Comparison of ENCODE assay signal across 11 cellular contexts in genomic region chr6:11111769-11112437, GRCh38. TPM values are rescaled to one million over a fixed set of nuclear protein-coding genes. Genes with fewer than 3 reads are reported as not detected.
DNase-seq lines count a peak whose midpoint lies in the region; ATAC-seq and TF ChIP-seq lines count a peak whose summit lies in the region.
"Had no signal": no experiment of that assay in that cellular context is flagged by ENCODE, and none has a peak within 500 bp of the region (broad histone marks: within the 10 kb centered on the region; RNA-seq: fewer than 3 reads in every experiment).

No MANE protein-coding gene starts in this region.

- POLR2A ChIA-PET in CD8-positive, alpha-beta T cell (lab: Charles Lee) = interaction anchor here (0.6 to 1.0 kb wide), 3 partner anchors 11 to 438 kb away, joined by 4 to 5 read pairs (median 4); no protein-coding TSS in a partner anchor

- TF ChIP-seq POLR2A in esophagus squamous epithelium (IDR thresholded peaks at IDR 0.05) = no peak

- WGBS in esophagus squamous epithelium, 2 donors = 66 to 72% methylated on average over 9 of the region's 9 CpGs

- H3K36me3 ChIP-seq in CD8-positive, alpha-beta T cell (ENCODE audit: insufficient read depth, low read length) = no peaks in the 10 kb centered on the region
- H3K36me3 ChIP-seq in esophagus squamous epithelium = no peaks in the 10 kb centered on the region
- H3K36me3 ChIP-seq: ascending aorta had no signal

- H3K27me3 Mint-ChIP-seq in CD8-positive, alpha-beta T cell (ENCODE audit: low read depth) = no peaks in the 10 kb centered on the region
- no peaks in the 10 kb centered on the region for H3K27me3 Mint-ChIP-seq in activated T-helper 17 cell treated with anti-CD3 and anti-CD28 coated beads, Interleukin-2, amount 50 U/mL, for 72 hours

- peaks cover 9% of the 10 kb centered on the region for H3K4me1 ChIP-seq in CD8-positive, alpha-beta T cell (ENCODE audit: insufficient read depth, low read length)
- H3K4me1 ChIP-seq in esophagus squamous epithelium = peaks cover 0 to 29% (median 0%) of the 10 kb centered on the region in 3 donors

- H3K27ac Mint-ChIP-seq in CD8-positive, alpha-beta T cell = peak overlapping the region; percentile 47
- H3K27ac Mint-ChIP-seq in activated T-helper 17 cell treated with anti-CD3 and anti-CD28 coated beads, Interleukin-2, amount 50 U/mL, for 72 hours = no peak overlapping the region

- H3K4me3 Mint-ChIP-seq in CD8-positive, alpha-beta T cell = peak overlapping the region; percentile 80
- H3K4me3 Mint-ChIP-seq in activated T-helper 17 cell treated with anti-CD3 and anti-CD28 coated beads, Interleukin-2, amount 50 U/mL, for 72 hours = peak overlapping the region; percentile 21

- no peak for ATAC-seq in CD8-positive, alpha-beta T cell
- ATAC-seq in activated T-helper 17 cell treated with anti-CD3 and anti-CD28 coated beads, Interleukin-2, amount 50 U/mL, for 72 hours (replicated peaks) = no peak
- no peak for ATAC-seq in GM18520 (IDR thresholded peaks at IDR 0.05; ENCODE audit: unreplicated experiment)
- no peak for ATAC-seq in GM21447 (IDR thresholded peaks at IDR 0.05; ENCODE audit: unreplicated experiment)
- no peak for ATAC-seq in GM18870 (IDR thresholded peaks at IDR 0.05; ENCODE audit: unreplicated experiment)

- no peaks in the 10 kb centered on the region for H3K9me3 Mint-ChIP-seq in CD8-positive, alpha-beta T cell
- H3K9me3 Mint-ChIP-seq in activated T-helper 17 cell treated with anti-CD3 and anti-CD28 coated beads, Interleukin-2, amount 50 U/mL, for 72 hours = no peaks in the 10 kb centered on the region

- intact Hi-C loops in CD8-positive, alpha-beta T cell (cut with DNase I, micrococcal nuclease) = no loop called here
- intact Hi-C loops in esophagus squamous epithelium (cut with DNase I) = no loop called here

- H3K4me1 Mint-ChIP-seq in CD8-positive, alpha-beta T cell (ENCODE audit: low read depth) = peaks cover 40% of the 10 kb centered on the region
- H3K4me1 Mint-ChIP-seq in activated T-helper 17 cell treated with anti-CD3 and anti-CD28 coated beads, Interleukin-2, amount 50 U/mL, for 72 hours = peaks cover 16% of the 10 kb centered on the region

- no peaks in the 10 kb centered on the region for H3K27me3 ChIP-seq in CD8-positive, alpha-beta T cell (ENCODE audit: insufficient read depth, low read length)
- no peaks in the 10 kb centered on the region for H3K27me3 ChIP-seq in esophagus squamous epithelium
- H3K27me3 ChIP-seq: ascending aorta had no signal

- CTCF ChIA-PET in CD8-positive, alpha-beta T cell (lab: Charles Lee) = no interaction called here

- H3K27ac ChIP-seq in CD8-positive, alpha-beta T cell (ENCODE audit: low read depth, low read length) = no peak overlapping the region
- H3K27ac ChIP-seq in esophagus squamous epithelium = peak overlapping the region in 1 of 4 donors; percentile 0
- H3K27ac ChIP-seq: ascending aorta had no signal

- no peaks in the 10 kb centered on the region for H3K36me3 Mint-ChIP-seq in CD8-positive, alpha-beta T cell
- H3K36me3 Mint-ChIP-seq in activated T-helper 17 cell treated with anti-CD3 and anti-CD28 coated beads, Interleukin-2, amount 50 U/mL, for 72 hours (ENCODE audit: low read depth) = no peaks in the 10 kb centered on the region

- no peak overlapping the region for H3K4me3 ChIP-seq in CD8-positive, alpha-beta T cell (ENCODE audit: low read depth, low read length)
- H3K4me3 ChIP-seq in esophagus squamous epithelium = peak overlapping the region in 1 of 4 donors; percentile 1
- H3K4me3 ChIP-seq: ascending aorta had no signal

- no peak for TF ChIP-seq CTCF in CD8-positive, alpha-beta T cell (IDR thresholded peaks at IDR 0.05)
- TF ChIP-seq CTCF in esophagus squamous epithelium (IDR thresholded peaks at IDR 0.05) = no peak

- no peak for DNase-seq in CD8-positive, alpha-beta T cell
- peak; percentile 94 to 95 for DNase-seq in Kasumi-1 (lab: John Stamatoyannopoulos, UW)
- peak; percentile 15 for DNase-seq in left kidney (ENCODE audit: low read depth, low spot score)
- DNase-seq in esophagus squamous epithelium (lab: John Stamatoyannopoulos, UW) = no peak
- DNase-seq: activated CD4-positive, alpha-beta T cell treated with anti-CD3 and anti-CD28 coated beads, Interleukin-2, amount 50 U/mL, for 1 hour; NCI-H2081 had no signal

- no peaks in the 10 kb centered on the region for H3K9me3 ChIP-seq in CD8-positive, alpha-beta T cell (ENCODE audit: low read length)
- H3K9me3 ChIP-seq in esophagus squamous epithelium = no peaks in the 10 kb centered on the region
- H3K9me3 ChIP-seq: ascending aorta had no signal

RNA-seq across cellular contexts. Expression of gene ERVFRD-1, which starts 0.4 kb away (rescaled TPM):
- total RNA-seq in CD8-positive, alpha-beta T cell = not detected
- total RNA-seq in activated T-helper 17 cell treated with anti-CD3 and anti-CD28 coated beads, Interleukin-2, amount 50 U/mL, for 72 hours = under 1 TPM in 1 of 2 donors, not detected in 1; 0.11 TPM
- under 1 TPM in 1 of 4 donors, not detected in 3; 0.76 TPM for total RNA-seq in esophagus squamous epithelium
- total RNA-seq: ascending aorta had no signal

RNA-seq across cellular contexts. Expression of gene SMIM13, which starts 18.3 kb away (rescaled TPM):
- 1 to 10 TPM; 4.7 to 5.4 TPM for total RNA-seq in CD8-positive, alpha-beta T cell
- total RNA-seq in activated T-helper 17 cell treated with anti-CD3 and anti-CD28 coated beads, Interleukin-2, amount 50 U/mL, for 72 hours = 10 to 100 TPM in 1 of 2 donors, 1 to 10 TPM in 1; 5.8 to 10.5 TPM
- total RNA-seq in esophagus squamous epithelium = 1 to 10 TPM; 3.8 to 7.4 (median 6.3) TPM

Comparison
In these comparisons a context has a peak if more than half of its experiments do, and no peak if none do; other contexts are left out.
1. DNase-seq: peak in Kasumi-1 (2 of 2) and left kidney (single experiment); none in CD8-positive, alpha-beta T cell (0 of 7) and esophagus squamous epithelium (single experiment).